In the genomic region with DNA sequence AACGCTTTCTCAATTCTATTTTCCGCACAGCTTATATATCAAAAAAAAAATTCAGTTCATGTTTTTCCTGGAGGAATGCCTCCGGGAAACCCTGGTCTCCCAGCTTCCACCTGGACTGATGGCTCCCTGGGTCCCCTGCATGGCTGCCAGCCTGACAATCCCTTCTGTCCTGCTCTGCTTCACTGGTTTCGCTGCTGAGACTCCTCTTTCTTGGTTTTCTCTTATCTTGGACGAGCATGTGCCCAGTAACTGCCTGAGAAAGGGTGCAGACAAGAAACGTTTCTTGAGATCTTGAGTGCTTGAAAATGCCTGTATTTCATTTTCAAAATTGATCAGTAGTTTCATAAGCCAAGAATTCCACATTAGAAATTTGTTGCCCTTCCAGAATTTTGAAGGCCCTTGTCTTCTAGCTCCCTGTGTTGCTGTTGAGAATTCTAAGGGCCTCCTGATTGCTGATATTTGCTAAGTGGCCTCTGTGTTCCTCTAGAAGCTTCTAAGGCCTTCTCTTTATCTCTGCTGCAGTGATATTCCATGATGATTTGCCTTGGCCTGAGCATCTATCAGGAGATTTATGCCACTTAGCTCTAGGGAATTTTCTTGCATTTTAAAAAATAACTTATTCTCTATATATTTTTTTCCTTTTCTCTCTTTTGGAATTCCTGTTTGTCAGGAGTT, we compare ENCODE assay signal across 16 cellular contexts.
"Had no signal": no experiment of that assay in that cellular context is flagged by ENCODE, and none has a peak within 500 bp of the region (broad histone marks: within the 10 kb centered on the region; RNA-seq: fewer than 3 reads in every experiment).

No MANE protein-coding gene starts in this region.

- H3K27me3 ChIP-seq: gastrocnemius medialis, hepatocyte, neutrophil, right atrium auricular region, tibial nerve had no signal

- H3K27ac ChIP-seq: dorsolateral prefrontal cortex, lower lobe of right lung, neutrophil, right atrium auricular region had no signal

- H3K4me3 ChIP-seq: dorsolateral prefrontal cortex, gastrocnemius medialis, hepatocyte, lower lobe of right lung, right atrium auricular region, tibial nerve had no signal

- H3K9me3 Mint-ChIP-seq: activated CD8-positive, alpha-beta T cell treated with anti-CD3 and anti-CD28 coated beads for 36 hours; activated naive CD8-positive, alpha-beta T cell treated with anti-CD3 and anti-CD28 coated beads, Interleukin-2, amount 10 ng/mL, durations not matched to agents 7 days and 5 days; activated T-cell treated with anti-CD3 and anti-CD28 coated beads, Interleukin-2, amount 50 U/mL, for 72 hours had no signal

- H3K4me2 ChIP-seq: hepatocyte had no signal

- H3K9me3 ChIP-seq: gastrocnemius medialis, lower lobe of right lung, neutrophil, right atrium auricular region, tibial nerve had no signal

- H2AFZ ChIP-seq: hepatocyte had no signal

- H3K36me3 Mint-ChIP-seq: activated naive CD8-positive, alpha-beta T cell treated with anti-CD3 and anti-CD28 coated beads, Interleukin-2, amount 10 ng/mL, durations not matched to agents 7 days and 5 days had no signal

- H3K36me3 ChIP-seq: gastrocnemius medialis, lower lobe of right lung, neutrophil, right atrium auricular region, tibial nerve had no signal

- DNase-seq: activated CD8-positive, alpha-beta memory T cell treated with anti-CD3 and anti-CD28 coated beads, Interleukin-2, amount 50 U/mL, for 4 hours; activated CD8-positive, alpha-beta T cell treated with anti-CD3 and anti-CD28 coated beads for 36 hours; activated gamma-delta T cell treated with Interleukin-2 at 50 U/mL for 16 hours; activated naive CD8-positive, alpha-beta T cell treated with anti-CD3 and anti-CD28 coated beads, Interleukin-2, amount 10 ng/mL, durations not matched to agents 7 days and 5 days; activated T-cell treated with anti-CD3 and anti-CD28 coated beads, Interleukin-2, amount 50 U/mL, for 72 hours; anterior cingulate cortex; dorsolateral prefrontal cortex; gastrocnemius medialis; lower lobe of right lung; midbrain; posterior cingulate gyrus; small intestine had no signal

- H3K79me2 ChIP-seq: hepatocyte had no signal

- H3K27ac Mint-ChIP-seq: activated CD8-positive, alpha-beta T cell treated with anti-CD3 and anti-CD28 coated beads for 36 hours; activated naive CD8-positive, alpha-beta T cell treated with anti-CD3 and anti-CD28 coated beads, Interleukin-2, amount 10 ng/mL, durations not matched to agents 7 days and 5 days; activated T-cell treated with anti-CD3 and anti-CD28 coated beads, Interleukin-2, amount 50 U/mL, for 72 hours had no signal

- ATAC-seq: activated CD8-positive, alpha-beta T cell treated with anti-CD3 and anti-CD28 coated beads for 36 hours; activated T-cell treated with anti-CD3 and anti-CD28 coated beads, Interleukin-2, amount 50 U/mL, for 72 hours; gastrocnemius medialis; lower lobe of right lung had no signal

- H3K4me3 Mint-ChIP-seq: activated CD8-positive, alpha-beta T cell treated with anti-CD3 and anti-CD28 coated beads for 36 hours; activated naive CD8-positive, alpha-beta T cell treated with anti-CD3 and anti-CD28 coated beads, Interleukin-2, amount 10 ng/mL, durations not matched to agents 7 days and 5 days; activated T-cell treated with anti-CD3 and anti-CD28 coated beads, Interleukin-2, amount 50 U/mL, for 72 hours had no signal
